21 cellular contexts compared by ENCODE assay signal in the genomic region with DNA sequence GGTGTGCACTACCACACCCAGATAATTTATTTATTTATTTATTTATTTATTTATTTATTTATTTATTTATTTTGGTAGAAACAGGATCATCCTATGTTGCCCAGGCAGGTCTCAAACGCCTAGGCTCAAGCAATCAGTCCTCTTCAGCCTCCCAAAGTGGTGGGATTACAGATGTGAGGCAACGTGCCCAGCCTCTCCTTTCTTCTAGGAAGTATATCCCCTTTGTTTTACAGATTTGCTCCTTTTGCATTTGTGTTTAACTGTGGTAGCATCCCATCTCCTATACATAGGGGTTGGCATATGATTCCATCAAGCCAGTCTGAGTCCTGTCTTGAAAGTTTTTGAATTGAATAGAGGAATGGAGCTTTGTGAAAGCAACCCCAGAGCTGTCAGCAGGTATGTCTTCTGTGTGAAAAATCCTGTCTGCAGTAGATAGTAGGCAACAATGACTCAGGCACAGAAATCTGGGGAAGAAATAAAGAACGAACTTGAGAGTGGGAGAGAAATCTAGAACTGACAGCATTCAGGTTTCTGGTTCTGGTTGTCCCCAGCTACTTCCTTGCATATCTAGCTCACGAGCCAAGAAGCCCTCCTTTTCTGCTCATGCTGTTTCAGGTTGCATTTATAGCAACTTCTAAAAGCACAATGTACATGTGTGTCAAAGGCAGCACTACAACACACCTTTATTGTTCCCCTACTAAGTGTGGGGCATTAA.
"Had no signal": no experiment of that assay in that cellular context is flagged by ENCODE, and none has a peak within 500 bp of the region (broad histone marks: within the 10 kb centered on the region; RNA-seq: fewer than 3 reads in every experiment).

No MANE protein-coding gene starts in this region.

- H3K4me3 ChIP-seq: breast epithelium, gastrocnemius medialis, suprapubic skin, transverse colon, vagina had no signal

- H3K36me3 ChIP-seq: breast epithelium, gastrocnemius medialis, suprapubic skin, transverse colon, vagina had no signal

- DNase-seq: activated CD4-positive, alpha-beta T cell treated with anti-CD3 and anti-CD28 coated beads, Interleukin-2, amount 50 U/mL, for 1 hour; activated CD4-positive, CD25-positive, alpha-beta regulatory T cell treated with anti-CD3 and anti-CD28 coated beads, Interleukin-2, amount 50 U/mL, for 72 hours; activated CD8-positive, alpha-beta memory T cell treated with anti-CD3 and anti-CD28 coated beads, Interleukin-2, amount 50 U/mL, for 4 hours; activated effector memory CD4-positive, alpha-beta T cell treated with Interleukin-2 at 50 U/mL for 16 hours; activated naive CD4-positive, alpha-beta T cell treated with anti-CD3 and anti-CD28 coated beads, Interleukin-2, amount 50 U/mL, for 16 hours; activated T-cell treated with anti-CD3 and anti-CD28 coated beads, Interleukin-2, amount 50 U/mL, for 4 hours; effector CD8-positive, alpha-beta T cell; gastrocnemius medialis; immature natural killer cell; kidney glomerular epithelial cell; left ventricle myocardium superior; occipital lobe; stimulated activated CD4-positive, alpha-beta T cell treated with anti-CD3 and anti-CD28 coated beads, Interleukin-12 subunit alpha, Interleukin-12 subunit beta, amount 100 ng/mL, for 4 hours; stimulated activated CD4-positive, alpha-beta T cell treated with anti-CD3 and anti-CD28 coated beads, Interleukin-1b, Interleukin-23, amount 100 ng/mL, for 48 hours; stimulated activated naive CD8-positive, alpha-beta T cell treated with anti-CD3 and anti-CD28 coated beads, Interleukin-15, amount 100 ng/mL, for 72 hours; transverse colon had no signal

- FAIRE-seq: astrocyte had no signal

- H3K36me3 Mint-ChIP-seq: immature natural killer cell had no signal

- H3K4me1 ChIP-seq: breast epithelium, gastrocnemius medialis, suprapubic skin, transverse colon, vagina had no signal

- H3K27me3 ChIP-seq: breast epithelium, gastrocnemius medialis, suprapubic skin, transverse colon, vagina had no signal

- H3K27ac ChIP-seq: breast epithelium, gastrocnemius medialis, suprapubic skin, transverse colon, vagina had no signal

- H3K4me3 Mint-ChIP-seq: activated T-cell treated with anti-CD3 and anti-CD28 coated beads, Interleukin-2, amount 50 U/mL, for 4 hours; dendritic cell treated with granulocyte-macrophage colony-stimulating factor and Interleukin-4, amounts not matched to agents 40 ng/mL and 50 ng/mL, for 4 days; immature natural killer cell; stimulated activated naive CD8-positive, alpha-beta T cell treated with anti-CD3 and anti-CD28 coated beads, Interleukin-15, amount 100 ng/mL, for 72 hours had no signal

- H3K27ac Mint-ChIP-seq: dendritic cell treated with granulocyte-macrophage colony-stimulating factor and Interleukin-4, amounts not matched to agents 40 ng/mL and 50 ng/mL, for 4 days; immature natural killer cell had no signal

- H3K4me1 Mint-ChIP-seq: immature natural killer cell had no signal

- H3K9me3 ChIP-seq: breast epithelium, gastrocnemius medialis, suprapubic skin, transverse colon, vagina had no signal

- H3K9me3 Mint-ChIP-seq: activated T-cell treated with anti-CD3 and anti-CD28 coated beads, Interleukin-2, amount 50 U/mL, for 4 hours; dendritic cell treated with granulocyte-macrophage colony-stimulating factor and Interleukin-4, amounts not matched to agents 40 ng/mL and 50 ng/mL, for 4 days; immature natural killer cell; stimulated activated naive CD8-positive, alpha-beta T cell treated with anti-CD3 and anti-CD28 coated beads, Interleukin-15, amount 100 ng/mL, for 72 hours had no signal
